9 cellular contexts compared by ENCODE assay signal in genomic region chr1:183989078-183989577, GRCh38. TPM values are rescaled to one million over a fixed set of nuclear protein-coding genes. Genes with fewer than 3 reads are reported as not detected.
DNase-seq lines count a peak whose midpoint lies in the region; ATAC-seq, FAIRE-seq and TF ChIP-seq lines count a peak whose summit lies in the region.
"Had no signal": no experiment of that assay in that cellular context is flagged by ENCODE, and none has a peak within 500 bp of the region (broad histone marks: within the 10 kb centered on the region; RNA-seq: fewer than 3 reads in every experiment).

No MANE protein-coding gene starts in this region.

- DNase-seq in GM13977 (ENCODE audit: low spot score) (peak; percentile 52), LHCN-M2 (ENCODE audit: low read depth) (peak; percentile 87), chondrocyte (ENCODE audit: low spot score) (no peak), posterior cingulate gyrus (peak in 9 of 10 donors; percentile 33 to 94 (median 62)), small intestine (no peak), SKM-1 treated with dmso at 0.1 percent for 144 hours (lab: John Stamatoyannopoulos, UW; ENCODE audit: unreplicated experiment) (no peak), T-cell (no peak)

- H3K27ac ChIP-seq in small intestine (ENCODE audit: low read depth in 1 of 2, low read length in 1 of 2) = no peak overlapping the region

- H3K36me3 ChIP-seq in small intestine (ENCODE audit: control insufficient read depth in 2 of 2, insufficient read depth in 2 of 2, low read length in 2 of 2) = no peaks in the 10 kb centered on the region

- no peaks in the 10 kb centered on the region for H3K36me3 Mint-ChIP-seq in chondrocyte (ENCODE audit: low read depth)
- no peaks in the 10 kb centered on the region for H3K36me3 Mint-ChIP-seq in T-cell

- no peak overlapping the region for H3K4me3 Mint-ChIP-seq in chondrocyte (ENCODE audit: unreplicated experiment)
- H3K4me3 Mint-ChIP-seq in T-cell = no peak overlapping the region

- H3K27me3 Mint-ChIP-seq in chondrocyte (ENCODE audit: low read depth) = no peaks in the 10 kb centered on the region
- H3K27me3 Mint-ChIP-seq in T-cell = peaks cover 0 to 12% of the 10 kb centered on the region in 2 donors

- in situ Hi-C loops in GM13977 (cut with MboI; ENCODE audit: low pct_unique_long_range_greater_than_20kb, low sequenced_read_pairs, unreplicated experiment) = no loop called here

- WGBS in small intestine, 3 donors = 55 to 72% (median 62%) methylated on average over 4 of the region's 4 CpGs

- no peaks in the 10 kb centered on the region for H3K27me3 ChIP-seq in small intestine (ENCODE audit: control insufficient read depth in 2 of 2, insufficient read depth in 2 of 2, low read length in 2 of 2)

- POLR2A ChIA-PET in T-cell (lab: Charles Lee) = no interaction called here

- ATAC-seq in GM21619 (IDR thresholded peaks at IDR 0.05; ENCODE audit: unreplicated experiment) (peak; percentile 86), T-cell (replicated peaks in 1 of 4) (no peak)

- H3K27ac Mint-ChIP-seq in chondrocyte (ENCODE audit: unreplicated experiment) (peak overlapping the region; percentile 28), T-cell (peak overlapping the region in 1 of 2 donors; percentile 24)

- TF ChIP-seq CTCF in GM13977 (IDR thresholded peaks at IDR 0.05; ENCODE audit: extremely low read depth, insufficient read depth, missing control alignments) (no peak), chondrocyte (IDR thresholded peaks at IDR 0.05) (no peak)

- no peak overlapping the region for H3K4me3 ChIP-seq in small intestine (ENCODE audit: low read depth in 1 of 2, low read length in 2 of 2)
- H3K4me3 ChIP-seq: lung had no signal

- H3K4me1 Mint-ChIP-seq in chondrocyte (ENCODE audit: low read depth) (peaks cover 44% of the 10 kb centered on the region), T-cell (peaks cover 0 to 18% (median 14%) of the 10 kb centered on the region in 3 donors)

- CTCF ChIA-PET in T-cell (lab: Charles Lee) = interaction anchor here in 1 of 2 donors (0.6 kb wide), 1 partner anchor 697 kb away, joined by 3 read pairs; no protein-coding TSS in a partner anchor

- no peaks in the 10 kb centered on the region for H3K4me1 ChIP-seq in small intestine (ENCODE audit: control insufficient read depth in 2 of 2, insufficient read depth in 1 of 2, low read depth in 1 of 2, low read length in 1 of 2)

- intact Hi-C loops in posterior cingulate gyrus (cut with DNase I) = loop anchor here (10.0 kb wide), 1 partner anchor 46 kb away; the partner anchor contains the start of gene COLGALT2

- H3K9me3 Mint-ChIP-seq in chondrocyte (ENCODE audit: low read depth) = no peaks in the 10 kb centered on the region
- H3K9me3 Mint-ChIP-seq in T-cell = no peaks in the 10 kb centered on the region

- H3K9me3 ChIP-seq in small intestine (ENCODE audit: control insufficient read depth, low read depth) = no peaks in the 10 kb centered on the region

- no peak for FAIRE-seq in small intestine (lab: Jason Lieb, UNC)

RNA-seq across cellular contexts. Expression of gene COLGALT2, which starts 48.4 kb away (rescaled TPM):
- total RNA-seq in LHCN-M2 (2014; rRNA removed) (1.9 and 2.1 TPM in 2 replicates), chondrocyte (3.4 to 8.8 TPM (median 8.1 TPM) in 3 replicates), T-cell (1 to 10 TPM in 3 of 5 donors, under 1 TPM in 2; 0.35 to 4.0 (median 1.1) TPM)
- 5.0 TPM for polyA plus RNA-seq in LHCN-M2 (2012)
- polyA plus RNA-seq in small intestine = under 1 TPM in 1 of 3 donors, not detected in 2; 0.43 TPM

Comparison
In these comparisons a context has a peak if more than half of its experiments do, and no peak if none do; other contexts are left out.
1. DNase-seq: peak in GM13977 (single experiment), LHCN-M2 (single experiment) and posterior cingulate gyrus (9 of 10); none in chondrocyte (single experiment), small intestine (single experiment), SKM-1 treated with dmso at 0.1 percent for 144 hours (single experiment) and T-cell (0 of 34).